ENCODE assay signal across 15 cellular contexts in the genomic region with DNA sequence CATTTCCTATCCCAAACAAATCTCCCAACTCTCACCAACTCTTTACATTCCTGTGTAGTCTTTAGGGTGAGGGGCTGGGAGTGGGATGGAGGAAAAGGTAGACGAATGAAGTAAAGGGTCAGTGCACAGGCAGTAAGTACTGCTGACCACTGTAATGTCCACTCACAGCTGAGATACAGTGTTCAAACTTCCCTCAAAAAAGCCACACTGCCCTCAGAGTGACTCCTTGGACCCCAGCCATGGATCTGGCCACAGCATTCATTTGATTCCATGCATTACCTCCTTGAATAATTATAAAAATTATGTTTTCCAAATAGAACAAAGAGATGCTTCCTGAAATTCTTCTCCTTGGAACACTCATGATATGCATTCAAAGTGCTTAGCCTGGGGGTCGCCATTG.
"Had no signal": no experiment of that assay in that cellular context is flagged by ENCODE, and none has a peak within 500 bp of the region (broad histone marks: within the 10 kb centered on the region; RNA-seq: fewer than 3 reads in every experiment).

No MANE protein-coding gene starts in this region.

- H3K4me1 ChIP-seq: thyroid gland had no signal

- H3K9me3 Mint-ChIP-seq: central memory CD8-positive, alpha-beta T cell had no signal

- H3K4me3 ChIP-seq: thyroid gland had no signal

- ATAC-seq: natural killer cell treated with Interleukin-12 subunit alpha and Interleukin-12 subunit beta and Interleukin-15 and Interleukin-18, amount 100 ng/mL, for 72 hours had no signal

- H3K27me3 ChIP-seq: thyroid gland had no signal

- H3K4me1 Mint-ChIP-seq: central memory CD8-positive, alpha-beta T cell had no signal

- H3K36me3 ChIP-seq: thyroid gland had no signal

- H3K9me3 ChIP-seq: thyroid gland had no signal

- DNase-seq: activated CD4-positive, alpha-beta T cell treated with anti-CD3 and anti-CD28 coated beads, Interleukin-2, amount 50 U/mL, for 1 hour; activated CD4-positive, CD25-positive, alpha-beta regulatory T cell treated with anti-CD3 and anti-CD28 coated beads, Interleukin-2, amount 50 U/mL, for 72 hours; activated naive CD4-positive, alpha-beta T cell treated with Interleukin-2 at 50 U/mL for 16 hours; activated naive CD8-positive, alpha-beta T cell treated with anti-CD3 and anti-CD28 coated beads, Interleukin-2, amount 10 ng/mL, durations not matched to agents 7 days and 5 days; activated T-cell treated with anti-CD3 and anti-CD28 coated beads for 4 hours; cortex of kidney; effector CD8-positive, alpha-beta T cell; mesenchymal stem cell; retina; stimulated activated naive CD4-positive, alpha-beta T cell treated with Interleukin-2 at 50 U/mL for 16 hours; SW 1271; thyroid gland had no signal

- H3K27ac ChIP-seq: thyroid gland, VCaP had no signal

- H3K4me3 Mint-ChIP-seq: activated naive CD8-positive, alpha-beta T cell treated with anti-CD3 and anti-CD28 coated beads, Interleukin-2, amount 10 ng/mL, durations not matched to agents 7 days and 5 days; central memory CD8-positive, alpha-beta T cell; natural killer cell treated with Interleukin-12 subunit alpha and Interleukin-12 subunit beta and Interleukin-15 and Interleukin-18, amount 100 ng/mL, for 72 hours had no signal

- H3K27me3 Mint-ChIP-seq: central memory CD8-positive, alpha-beta T cell; natural killer cell treated with Interleukin-12 subunit alpha and Interleukin-12 subunit beta and Interleukin-15 and Interleukin-18, amount 100 ng/mL, for 72 hours had no signal

- H3K27ac Mint-ChIP-seq: activated naive CD8-positive, alpha-beta T cell treated with anti-CD3 and anti-CD28 coated beads, Interleukin-2, amount 10 ng/mL, durations not matched to agents 7 days and 5 days had no signal
